18 cellular contexts compared by ENCODE assay signal in the genomic region with DNA sequence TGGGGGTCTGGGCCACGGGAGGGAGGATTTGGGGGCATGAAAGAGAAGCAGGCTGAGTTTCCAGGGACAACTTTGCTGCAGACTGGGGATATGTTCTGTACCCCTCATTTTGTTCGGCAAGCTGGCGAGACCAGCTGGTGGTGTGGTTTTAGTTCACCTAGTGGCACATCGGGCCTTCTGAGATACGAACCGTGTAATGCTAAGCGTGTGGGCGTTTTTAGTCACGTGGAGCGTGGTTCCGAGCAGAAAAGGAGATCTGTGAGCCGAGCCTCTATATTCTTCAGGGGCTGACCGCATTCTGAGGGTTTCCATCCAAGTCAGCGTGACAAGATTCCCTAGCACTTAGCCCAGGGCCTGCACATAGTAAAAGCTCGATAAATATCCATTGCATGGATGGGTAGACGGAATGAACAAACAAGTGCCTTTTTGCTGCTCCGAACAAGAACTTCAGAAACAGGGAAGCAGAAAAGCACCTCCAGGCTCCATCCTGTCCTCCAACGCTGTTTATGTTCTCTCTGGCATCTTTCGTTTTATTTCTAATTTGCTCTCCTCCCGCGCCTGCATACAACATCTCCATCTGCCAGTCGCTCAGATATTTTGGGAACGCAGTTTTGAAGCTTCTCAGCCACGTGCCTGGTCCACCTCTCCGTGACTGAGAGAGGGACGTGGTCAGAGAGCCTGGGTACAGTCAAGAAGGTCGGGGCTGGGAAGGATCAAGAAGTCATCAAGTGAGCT. TPM values are rescaled to one million over a fixed set of nuclear protein-coding genes. Genes with fewer than 3 reads are reported as not detected.
DNase-seq lines count a peak whose midpoint lies in the region; ATAC-seq and TF ChIP-seq lines count a peak whose summit lies in the region.
"Had no signal": no experiment of that assay in that cellular context is flagged by ENCODE, and none has a peak within 500 bp of the region (broad histone marks: within the 10 kb centered on the region; RNA-seq: fewer than 3 reads in every experiment).

No MANE protein-coding gene starts in this region.

- TF ChIP-seq CTCF in neural crest cell (conservative IDR thresholded peaks at IDR 0.05) = no peak

- H3K4me3 Mint-ChIP-seq in IgD-negative memory B cell = peak overlapping the region in 3 of 4 donors; percentile 43 to 76 (median 48)
- H3K4me3 Mint-ChIP-seq in neural crest cell = peak overlapping the region; percentile 18

- H3K27me3 Mint-ChIP-seq in IgD-negative memory B cell (peaks cover 9% of the 10 kb centered on the region), neural crest cell (ENCODE audit: low read depth) (peaks cover 34% of the 10 kb centered on the region)

- H3K4me1 Mint-ChIP-seq in IgD-negative memory B cell (peaks cover 16 to 35% (median 31%) of the 10 kb centered on the region in 3 donors), neural crest cell (peaks cover 9% of the 10 kb centered on the region)

- H3K27ac Mint-ChIP-seq in IgD-negative memory B cell (peak overlapping the region in 1 of 3 donors; percentile 67), neural crest cell (ENCODE audit: unreplicated experiment) (peak overlapping the region; percentile 75)

- peaks cover 7% of the 10 kb centered on the region for H3K36me3 Mint-ChIP-seq in IgD-negative memory B cell
- no peaks in the 10 kb centered on the region for H3K36me3 Mint-ChIP-seq in neural crest cell (ENCODE audit: low read depth)

- peak overlapping the region; percentile 41 for H3K27ac ChIP-seq in cingulate gyrus (ENCODE audit: low read depth, low read length)
- H3K27ac ChIP-seq: RWPE1, SJSA1 had no signal

- ATAC-seq in sciatic nerve = no peak

- DNase-seq in Ammon's horn (ENCODE audit: low spot score) (peak; percentile 29), neural crest cell (ENCODE audit: low read depth, low spot score) (no peak), sciatic nerve (ENCODE audit: low spot score) (no peak), kidney glomerular epithelial cell (lab: John Stamatoyannopoulos, UW) (no peak), SW 1271 (lab: John Stamatoyannopoulos, UW) (no peak)
- DNase-seq: DMS 273 treated with DMSO at 0.1 percent for 48 hours, GDM1, H7, IMR-90, NCI-H1417, NCI-H187 treated with DMSO at 0.1 percent for 48 hours, NCI-H345, NCI-H526, OCI-M1 had no signal

- H3K9me3 Mint-ChIP-seq in IgD-negative memory B cell (no peaks in the 10 kb centered on the region), neural crest cell (no peaks in the 10 kb centered on the region)

- intact Hi-C loops in sciatic nerve (cut with DNase I) = no loop called here

RNA-seq across cellular contexts. Expression of a gene that starts 5.8 kb away (rescaled TPM):
- 3.2 TPM for polyA plus RNA-seq in IgD-negative memory B cell
- 3.1 and 3.6 TPM in 2 replicates for total RNA-seq in neural crest cell
- 8.2 TPM for total RNA-seq in sciatic nerve
- total RNA-seq: IMR-90 had no signal
- polyA plus RNA-seq: IMR-90 had no signal
